ENCODE assay signal across 8 cellular contexts in the genomic region with DNA sequence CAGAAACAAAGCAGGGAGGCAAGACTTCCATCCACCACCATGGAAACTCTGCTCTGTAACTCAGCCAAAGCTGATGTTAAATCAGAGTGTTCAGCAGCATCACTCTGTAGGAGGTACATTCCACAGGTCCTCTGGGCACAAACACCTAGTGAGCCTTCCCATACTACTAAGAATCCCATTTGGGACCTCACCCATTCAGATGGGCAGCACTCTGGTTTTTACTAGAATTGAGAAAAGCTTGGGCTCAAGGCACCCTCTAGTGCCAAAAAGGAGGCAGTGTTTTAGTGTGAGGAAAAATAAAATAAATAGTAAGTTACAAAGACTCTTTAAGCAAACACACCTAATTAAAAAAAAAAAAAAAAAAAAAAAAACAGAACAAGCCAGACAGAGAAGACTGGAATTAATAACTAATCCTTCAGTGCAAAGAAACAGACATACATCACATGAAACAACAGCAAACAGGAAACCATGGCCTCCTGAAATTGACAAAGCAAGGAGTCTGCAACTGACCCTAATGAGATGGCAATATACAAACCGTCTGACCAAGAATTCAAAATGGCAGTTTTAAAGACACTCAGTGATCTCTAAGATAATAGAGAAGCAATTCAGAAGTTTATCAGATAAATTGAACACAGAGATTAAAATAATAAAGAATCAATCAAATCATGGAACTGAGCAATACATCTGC.
DNase-seq lines count a peak whose midpoint lies in the region; TF ChIP-seq lines count a peak whose summit lies in the region.

No MANE protein-coding gene starts in this region.

- H3K9me3 ChIP-seq in A673 (ENCODE audit: low read depth, low read length, poor library complexity, severe bottlenecking) (no peaks in the 10 kb centered on the region), NT2/D1 (ENCODE audit: insufficient read depth, low read length) (peaks cover 16% of the 10 kb centered on the region), endodermal cell (ENCODE audit: control insufficient read depth, low read length) (peaks cover 6% of the 10 kb centered on the region), neuronal stem cell (replicated peaks in 1 of 2; ENCODE audit: control insufficient read depth in 2 of 2, insufficient read depth in 1 of 2, low read depth in 1 of 2, low read length in 2 of 2) (no peaks in the 10 kb centered on the region)

- H3K36me3 Mint-ChIP-seq in endodermal cell (ENCODE audit: low read depth) (peaks cover 2% of the 10 kb centered on the region), CD14-positive monocyte (no peaks in the 10 kb centered on the region)

- no peaks in the 10 kb centered on the region for H3K4me1 ChIP-seq in A673 (ENCODE audit: insufficient read depth, low read length, poor library complexity, severe bottlenecking)
- no peaks in the 10 kb centered on the region for H3K4me1 ChIP-seq in NT2/D1 (ENCODE audit: insufficient read depth, insufficient read length)
- no peaks in the 10 kb centered on the region for H3K4me1 ChIP-seq in endodermal cell (ENCODE audit: control insufficient read depth, insufficient read depth, low read length)
- H3K4me1 ChIP-seq in neuronal stem cell (ENCODE audit: control insufficient read depth in 2 of 2, insufficient read depth in 1 of 2, low read depth in 1 of 2, low read length in 2 of 2) = no peaks in the 10 kb centered on the region

- BruUV-seq in A673 (replicated peaks; lab: Mats Ljungman, UMichigan) = no TSS peak

- no peak overlapping the region for H2BK15ac ChIP-seq in neuronal stem cell (ENCODE audit: low read length)

- WGBS in endodermal cell (ENCODE audit: insufficient coverage in 1 of 2, insufficient read length in 1 of 2), 2 experiments = 82 to 83% methylated on average over 1 of the region's 1 CpG
- no CpG with 5 or more reads among the region's 1 CpG for WGBS in neuronal stem cell (ENCODE audit: extremely low coverage in 2 of 2, insufficient read length in 2 of 2, insufficient replicate concordance in 1 of 2), 2 donors

- H2BK120ac ChIP-seq in neuronal stem cell (ENCODE audit: low read depth, low read length) = no peak overlapping the region

- no peak overlapping the region for H4K8ac ChIP-seq in neuronal stem cell (ENCODE audit: low read depth, low read length)

- no peak overlapping the region for H3K27ac ChIP-seq in A673 (ENCODE audit: low read depth, low read length, poor library complexity, severe bottlenecking)
- no peak overlapping the region for H3K27ac ChIP-seq in endodermal cell (ENCODE audit: low read depth, low read length)
- no peak overlapping the region for H3K27ac ChIP-seq in neuronal stem cell (replicated peaks; ENCODE audit: low read length)

- H3K18ac ChIP-seq in neuronal stem cell (ENCODE audit: low read length) = no peak overlapping the region

- H2AK5ac ChIP-seq in neuronal stem cell (ENCODE audit: low read depth, low read length) = no peak overlapping the region

- in situ Hi-C loops in GM13977 (cut with MboI; ENCODE audit: low pct_unique_long_range_greater_than_20kb, low sequenced_read_pairs, unreplicated experiment) = loop anchor here (25.0 kb wide), 1 partner anchor 326 kb away; no protein-coding TSS in a partner anchor

- H3K9me3 Mint-ChIP-seq in endodermal cell (peaks cover 21% of the 10 kb centered on the region), CD14-positive monocyte (peaks cover 12 to 30% (median 20%) of the 10 kb centered on the region in 7 donors)

- H2BK5ac ChIP-seq in neuronal stem cell (ENCODE audit: low read length) = no peak overlapping the region

- H3K4ac ChIP-seq in neuronal stem cell (ENCODE audit: low read length) = no peak overlapping the region

- no peak overlapping the region for H2BK12ac ChIP-seq in neuronal stem cell (ENCODE audit: low read length)

- H3K4me3 ChIP-seq in A673 (ENCODE audit: low read depth, low read length, poor library complexity, severe bottlenecking) (no peak overlapping the region), NT2/D1 (ENCODE audit: insufficient read length, low read depth) (no peak overlapping the region), endodermal cell (ENCODE audit: low read length) (no peak overlapping the region), neuronal stem cell (ENCODE audit: low read length in 2 of 2) (no peak overlapping the region)

- no peaks in the 10 kb centered on the region for H3K27me3 ChIP-seq in A673 (replicated peaks; ENCODE audit: insufficient read depth, low read depth, low read length, poor library complexity)
- H3K27me3 ChIP-seq in NT2/D1 (ENCODE audit: insufficient read depth, insufficient read length) = no peaks in the 10 kb centered on the region
- no peaks in the 10 kb centered on the region for H3K27me3 ChIP-seq in endodermal cell (ENCODE audit: control insufficient read depth, insufficient read depth, low read length, poor library complexity, severe bottlenecking)
- no peaks in the 10 kb centered on the region for H3K27me3 ChIP-seq in neuronal stem cell (ENCODE audit: control insufficient read depth in 3 of 3, insufficient read depth in 3 of 3, low read depth in 1 of 3, low read length in 3 of 3)

- no peak overlapping the region for H3K4me2 ChIP-seq in neuronal stem cell (ENCODE audit: insufficient read depth, low read length, poor library complexity, severe bottlenecking)

- no peak overlapping the region for H3K23ac ChIP-seq in neuronal stem cell (ENCODE audit: low read depth, low read length, poor library complexity)

- peak; percentile 75 for DNase-seq in A673 (ENCODE audit: low spot score)
- peak; percentile 32 for DNase-seq in GM13977 (ENCODE audit: low spot score)
- peak; percentile 27 for DNase-seq in NT2/D1 (ENCODE audit: low read depth, low spot score)
- peak; percentile 61 for DNase-seq in endodermal cell
- DNase-seq in DMS153 (lab: John Stamatoyannopoulos, UW) = no peak
- no peak for DNase-seq in neuronal stem cell (ENCODE audit: low spot score)
- no peak for DNase-seq in NCI-H1417 treated with DMSO at 0.1 percent for 48 hours (lab: John Stamatoyannopoulos, UW)
- no peak for DNase-seq in CD14-positive monocyte (ENCODE audit: low spot score)

- H3K27ac Mint-ChIP-seq in endodermal cell = no peak overlapping the region
- no peak overlapping the region for H3K27ac Mint-ChIP-seq in CD14-positive monocyte

- H3K9ac ChIP-seq in NT2/D1 (ENCODE audit: insufficient read length, low read depth) (no peak overlapping the region), endodermal cell (ENCODE audit: extremely low read depth, low read length, poor library complexity, severe bottlenecking) (no peak overlapping the region), neuronal stem cell (ENCODE audit: low read depth, low read length, poor library complexity) (no peak overlapping the region)

- H3K79me1 ChIP-seq in neuronal stem cell (ENCODE audit: low read depth, low read length) = no peaks in the 10 kb centered on the region

- no peak overlapping the region for H4K91ac ChIP-seq in neuronal stem cell (ENCODE audit: low read depth, low read length, poor library complexity)

- no peaks in the 10 kb centered on the region for H3K36me3 ChIP-seq in A673 (ENCODE audit: insufficient read depth, low read length, poor library complexity, severe bottlenecking)
- H3K36me3 ChIP-seq in NT2/D1 (ENCODE audit: insufficient read depth, insufficient read length, low read length) = no peaks in the 10 kb centered on the region
- no peaks in the 10 kb centered on the region for H3K36me3 ChIP-seq in endodermal cell (ENCODE audit: control insufficient read depth, insufficient read depth, low read length)
- no peaks in the 10 kb centered on the region for H3K36me3 ChIP-seq in neuronal stem cell (replicated peaks in 1 of 2; ENCODE audit: control insufficient read depth in 2 of 2, insufficient read depth in 2 of 2, low read length in 2 of 2)

- CTCF ChIA-PET in A673 (lab: Charles Lee) = interaction anchor here (0.5 to 1.4 kb wide), 5 partner anchors 55 to 726 kb away, joined by 3 to 6 read pairs (median 4); no protein-coding TSS in a partner anchor

- intact Hi-C loops in A673 (cut with micrococcal nuclease; ENCODE audit: unreplicated experiment) = loop anchor here (2.0 kb wide), 1 partner anchor 32 kb away; no protein-coding TSS in a partner anchor
- intact Hi-C loops in CD14-positive monocyte (cut with micrococcal nuclease) = no loop called here

- H3K14ac ChIP-seq in neuronal stem cell (ENCODE audit: low read length) = no peak overlapping the region

- H3K4me1 Mint-ChIP-seq in endodermal cell (no peaks in the 10 kb centered on the region), CD14-positive monocyte (peaks cover 15% of the 10 kb centered on the region)

- TF ChIP-seq CTCF in A673 (conservative IDR thresholded peaks at IDR 0.05; ENCODE audit: low read depth, low read length) (peak; percentile 74), GM13977 (IDR thresholded peaks at IDR 0.05; ENCODE audit: extremely low read depth, insufficient read depth, missing control alignments) (peak; percentile 45), endodermal cell (conservative IDR thresholded peaks at IDR 0.05) (peak; percentile 80), CD14-positive monocyte (IDR thresholded peaks at IDR 0.05) (no peak)

- no peak overlapping the region for H2AFZ ChIP-seq in neuronal stem cell (ENCODE audit: low read length)

- H3K27me3 Mint-ChIP-seq in endodermal cell (ENCODE audit: insufficient read depth) = no peaks in the 10 kb centered on the region
- H3K27me3 Mint-ChIP-seq in CD14-positive monocyte (ENCODE audit: low read depth in 3 of 3) = no peaks in the 10 kb centered on the region

- no peak overlapping the region for H3K4me3 Mint-ChIP-seq in endodermal cell
- H3K4me3 Mint-ChIP-seq in CD14-positive monocyte = peak overlapping the region in 1 of 2 donors; percentile 92

- POLR2A ChIA-PET in A673 (lab: Charles Lee; ENCODE audit: low non-redundant PET) = interaction anchor here (0.7 kb wide), 1 partner anchor 287 kb away, joined by 12 read pairs; no protein-coding TSS in a partner anchor

Comparison
In these comparisons a context has a peak if more than half of its experiments do, and no peak if none do; other contexts are left out.
1. DNase-seq: peak in A673 (single experiment), GM13977 (single experiment), NT2/D1 (single experiment) and endodermal cell (single experiment); none in DMS153 (single experiment), neuronal stem cell (single experiment), NCI-H1417 treated with DMSO at 0.1 percent for 48 hours (single experiment) and CD14-positive monocyte (single experiment).